In genomic region chr1:196607940-196608339, GRCh38 we compare ENCODE assay signal across 8 cellular contexts. TPM values are rescaled to one million over a fixed set of nuclear protein-coding genes. Genes with fewer than 3 reads are reported as not detected.
DNase-seq lines count a peak whose midpoint lies in the region; ATAC-seq, FAIRE-seq and TF ChIP-seq lines count a peak whose summit lies in the region.

No MANE protein-coding gene starts in this region.

- in situ Hi-C loops in ACHN (cut with HindIII; ENCODE audit: low pct_ligation_motif_present, low pct_unique_long_range_greater_than_20kb, low sequenced_read_pairs) (no loop called here), IMR-90 (cut with MboI; ENCODE audit: low sequenced_read_pairs) (no loop called here)

- peak overlapping the region; percentile 22; the same call in 1 of the 2 replicates for H3K18ac ChIP-seq in IMR-90 (ENCODE audit: low read depth, low read length)

- DNase-seq in ACHN (peak; percentile 43), IMR-90 (no peak), chondrocyte (ENCODE audit: low spot score) (no peak), mesothelial cell of epicardium (ENCODE audit: low spot score in 2 of 2, unreplicated experiment in 2 of 2) (no peak), GM19239 (ENCODE audit: insufficient read length, low spot score) (no peak), Karpas-422 (no peak), T1000 (lab: John Stamatoyannopoulos, UW) (no peak), SKM-1 (lab: John Stamatoyannopoulos, UW; ENCODE audit: unreplicated experiment) (no peak)

- H2AK5ac ChIP-seq in IMR-90 (ENCODE audit: low read depth, low read length): no peak overlapping the region

- POLR2A ChIA-PET in IMR-90 (lab: Charles Lee; ENCODE audit: unreplicated experiment): no interaction called here

- peak overlapping the region; percentile 54; the same call in 1 of the 2 replicates for H2BK120ac ChIP-seq in IMR-90 (ENCODE audit: low read depth, low read length)

- no peak for TF ChIP-seq POLR2A in IMR-90 (IDR thresholded peaks at IDR 0.05; ENCODE audit: low read depth, low read length)

- CTCF ChIA-PET in IMR-90 (lab: Yijun Ruan, JAX): no interaction called here

- H3K27me3 ChIP-seq in IMR-90 (ENCODE audit: control insufficient read depth, insufficient read depth, low read length) (no peaks in the 10 kb centered on the region), Karpas-422 (ENCODE audit: low read length) (no peaks in the 10 kb centered on the region)

- H3K27ac Mint-ChIP-seq in chondrocyte (ENCODE audit: unreplicated experiment) (peak overlapping the region; percentile 88), mesothelial cell of epicardium (peak overlapping the region; percentile 89)

- H3K4me3 ChIP-seq in IMR-90 (ENCODE audit: insufficient read depth, low read depth, low read length) (peak overlapping the region; percentile 53), Karpas-422 (ENCODE audit: low read length) (no peak overlapping the region)

- H2AFZ ChIP-seq in IMR-90 (replicated peaks; ENCODE audit: low read length, poor library complexity) (peak overlapping the region; percentile 94), Karpas-422 (ENCODE audit: low read length) (no peak overlapping the region)

- H3K9me2 ChIP-seq in Karpas-422 (replicated peaks; ENCODE audit: insufficient read depth, low read length): no peaks in the 10 kb centered on the region

- no peak for ATAC-seq in IMR-90 (ENCODE audit: low read depth)

- H3K4me1 ChIP-seq in IMR-90 (ENCODE audit: control insufficient read depth, insufficient read depth, low read length) (no peaks in the 10 kb centered on the region), Karpas-422 (ENCODE audit: low read length) (no peaks in the 10 kb centered on the region)

- FAIRE-seq in GM19239 (lab: Jason Lieb, UNC): no peak

- 0% methylated on average over 3 of the region's 7 CpGs; no CpG with 5 or more reads in 1 of the 2 experiments for WGBS in IMR-90 (ENCODE audit: extremely low coverage in 2 of 2, insufficient read length in 1 of 2), 2 experiments

- peaks cover 2% of the 10 kb centered on the region for H3K27me3 Mint-ChIP-seq in chondrocyte (ENCODE audit: low read depth)
- H3K27me3 Mint-ChIP-seq in mesothelial cell of epicardium (ENCODE audit: low read depth): no peaks in the 10 kb centered on the region

- intact Hi-C loops in IMR-90 (cut with micrococcal nuclease): loop anchor here (5.0 kb wide), 1 partner anchor 44 kb away; the partner anchor contains the start of gene CFH

- H3K4me1 Mint-ChIP-seq in chondrocyte (ENCODE audit: low read depth): peaks cover 31% of the 10 kb centered on the region
- peaks cover 32% of the 10 kb centered on the region for H3K4me1 Mint-ChIP-seq in mesothelial cell of epicardium

- TF ChIP-seq CTCF in IMR-90 (conservative IDR thresholded peaks at IDR 0.05; ENCODE audit: low read depth, low read length): no peak
- TF ChIP-seq CTCF in chondrocyte (IDR thresholded peaks at IDR 0.05): no peak
- TF ChIP-seq CTCF in mesothelial cell of epicardium (IDR thresholded peaks at IDR 0.05; ENCODE audit: unreplicated experiment): no peak

- H3K14ac ChIP-seq in IMR-90 (replicated peaks; ENCODE audit: low read depth, low read length): peak overlapping the region; percentile 88

- H3K9me1 ChIP-seq in IMR-90 (ENCODE audit: insufficient read depth, low read length): no peaks in the 10 kb centered on the region

- no peaks in the 10 kb centered on the region for H3K9me3 Mint-ChIP-seq in chondrocyte (ENCODE audit: low read depth)
- peaks cover 4% of the 10 kb centered on the region for H3K9me3 Mint-ChIP-seq in mesothelial cell of epicardium

- H3K4me3 Mint-ChIP-seq in chondrocyte (ENCODE audit: unreplicated experiment) (peak overlapping the region; percentile 96), mesothelial cell of epicardium (peak overlapping the region; percentile 83)

- H3K27ac ChIP-seq in IMR-90 (ENCODE audit: insufficient read depth, low read length) (peak overlapping the region; percentile 31; the same call in 1 of the 2 replicates), Karpas-422 (ENCODE audit: low read length) (no peak overlapping the region)

- H3K4ac ChIP-seq in IMR-90 (ENCODE audit: low read depth, low read length): peak overlapping the region; percentile 81

- peak overlapping the region; percentile 77 for H3K9ac ChIP-seq in IMR-90 (ENCODE audit: low read depth, low read length)
- H3K9ac ChIP-seq in Karpas-422 (ENCODE audit: low read length): no peak overlapping the region

- H4K20me1 ChIP-seq in IMR-90 (ENCODE audit: insufficient read depth, low read length): no peaks in the 10 kb centered on the region
- no peaks in the 10 kb centered on the region for H4K20me1 ChIP-seq in Karpas-422 (ENCODE audit: insufficient read depth, low read depth, low read length)

- no peak overlapping the region for H2BK15ac ChIP-seq in IMR-90 (ENCODE audit: low read depth, low read length)

- no TSS peak for BruUV-seq in IMR-90 (replicated peaks; lab: Mats Ljungman, UMichigan)

- peak overlapping the region; percentile 11; the same call in 1 of the 2 replicates for H4K5ac ChIP-seq in IMR-90 (ENCODE audit: low read depth, low read length)

- peak overlapping the region; percentile 5; the same call in 1 of the 2 replicates for H4K91ac ChIP-seq in IMR-90 (ENCODE audit: insufficient read depth, low read depth, low read length)

- H3K36me3 Mint-ChIP-seq in chondrocyte (ENCODE audit: low read depth): no peaks in the 10 kb centered on the region
- no peaks in the 10 kb centered on the region for H3K36me3 Mint-ChIP-seq in mesothelial cell of epicardium

- no peak overlapping the region for H2BK5ac ChIP-seq in IMR-90 (ENCODE audit: low read depth, low read length, poor library complexity, severe bottlenecking)

- no peaks in the 10 kb centered on the region for H3K9me3 ChIP-seq in IMR-90 (ENCODE audit: control insufficient read depth, insufficient read depth, low read length)
- no peaks in the 10 kb centered on the region; the same call in 1 of the 2 replicates for H3K9me3 ChIP-seq in Karpas-422 (ENCODE audit: low read length)

- H3K36me3 ChIP-seq in IMR-90 (ENCODE audit: control insufficient read depth, insufficient read depth, low read length): no peaks in the 10 kb centered on the region
- no peaks in the 10 kb centered on the region for H3K36me3 ChIP-seq in Karpas-422 (ENCODE audit: insufficient read depth, low read length)

- no peak overlapping the region for H2BK20ac ChIP-seq in IMR-90 (ENCODE audit: low read depth, low read length)

- no peaks in the 10 kb centered on the region for H3K79me2 ChIP-seq in Karpas-422 (ENCODE audit: low read length)

- peak overlapping the region in 1 of 2 experiments; percentile 57; a peak in 2 of 4 replicates for H4K8ac ChIP-seq in IMR-90 (ENCODE audit: low read depth in 2 of 2, low read length in 2 of 2)

- peak overlapping the region; percentile 52; the same call in 1 of the 2 replicates for H3K56ac ChIP-seq in IMR-90 (ENCODE audit: extremely low read depth, insufficient read depth, low read length)

- H3K23ac ChIP-seq in IMR-90 (ENCODE audit: low read depth, low read length): peak overlapping the region; percentile 67

- dilution Hi-C loops in IMR-90 (cut with HindIII; ENCODE audit: low sequenced_read_pairs, unreplicated experiment): no loop called here

- H3K79me1 ChIP-seq in IMR-90 (ENCODE audit: low read depth in 1 of 2, low read length in 2 of 2): no peaks in the 10 kb centered on the region

- H3K4me2 ChIP-seq in IMR-90 (ENCODE audit: low read depth, low read length): peak overlapping the region; percentile 78
- H3K4me2 ChIP-seq in Karpas-422 (ENCODE audit: low read depth, low read length, poor library complexity, severe bottlenecking): no peak overlapping the region

- no peak for TF ChIP-seq RAD21 in IMR-90 (IDR thresholded peaks at IDR 0.05; ENCODE audit: low read length)

- no peak overlapping the region for H2AK9ac ChIP-seq in IMR-90 (replicated peaks; ENCODE audit: low read depth, low read length, poor library complexity)

TF ChIP-seq in IMR-90, 13 proteins besides CTCF, POLR2A, EP300 and RAD21 (continues in another document):
- TF ChIP-seq MAFK (IDR thresholded peaks at IDR 0.05; ENCODE audit: low read depth, low read length) (no peak), FOS (IDR thresholded peaks at IDR 0.05; ENCODE audit: low read depth, low read length) (no peak), CHD1 (IDR thresholded peaks at IDR 0.05; ENCODE audit: low read depth, low read length) (no peak), MXI1 (IDR thresholded peaks at IDR 0.05; ENCODE audit: borderline replicate concordance, low read depth, low read length) (no peak), BHLHE40 (IDR thresholded peaks at IDR 0.05; ENCODE audit: low read depth, low read length) (no peak), RCOR1 (IDR thresholded peaks at IDR 0.05; ENCODE audit: insufficient replicate concordance, low read length) (no peak), MAZ (IDR thresholded peaks at IDR 0.05; ENCODE audit: borderline replicate concordance, low read depth, low read length) (no peak), RFX5 (IDR thresholded peaks at IDR 0.05; ENCODE audit: low read depth, low read length) (no peak), ELK1 (IDR thresholded peaks at IDR 0.05; ENCODE audit: borderline replicate concordance, low read depth, low read length) (no peak), SMC3 (IDR thresholded peaks at IDR 0.05; ENCODE audit: low read depth, low read length) (no peak), NFE2L2 (IDR thresholded peaks at IDR 0.05; ENCODE audit: low read depth, low read length) (no peak)

RNA-seq across cellular contexts. Expression of gene KCNT2, which starts 0.3 kb away (rescaled TPM):
- total RNA-seq in IMR-90 (2012; rRNA removed) (0.56 and 0.72 TPM in 2 replicates), chondrocyte (11.9 to 15.9 TPM (median 13.4 TPM) in 3 replicates), mesothelial cell of epicardium (25.6 to 26.4 TPM (median 26.0 TPM) in 3 replicates)
- polyA plus RNA-seq in IMR-90 (2012; rRNA removed): 0.17 and 0.22 TPM in 2 replicates
- polyA plus RNA-seq in IMR-90 (2012; cell fraction: cytosol; rRNA removed): 0.02 and 0.05 TPM in 2 replicates
- polyA plus RNA-seq in IMR-90 (2012; cell fraction: nucleus; rRNA removed; ENCODE audit: low replicate concordance): 0.10 and 1.3 TPM in 2 replicates
- total RNA-seq in Karpas-422 (2014; rRNA removed; shearing (Covaris generic); ENCODE audit: low replicate concordance): not detected in 2 replicates

RNA-seq across cellular contexts. Expression of gene CFH, which starts 43.9 kb away (rescaled TPM):
- total RNA-seq in IMR-90 (2012; rRNA removed) (6.3 and 12.8 TPM in 2 replicates), chondrocyte (21.3 to 95.0 TPM (median 24.0 TPM) in 3 replicates), mesothelial cell of epicardium (8.7 to 11.4 TPM (median 8.8 TPM) in 3 replicates)
- 9.8 and 12.1 TPM in 2 replicates for polyA plus RNA-seq in IMR-90 (2012; rRNA removed)
- 2.3 and 3.0 TPM in 2 replicates for polyA plus RNA-seq in IMR-90 (2012; cell fraction: cytosol; rRNA removed)
- polyA plus RNA-seq in IMR-90 (2012; cell fraction: nucleus; rRNA removed; ENCODE audit: low replicate concordance): 0.99 and 13.7 TPM in 2 replicates
- total RNA-seq in Karpas-422 (2014; rRNA removed; shearing (Covaris generic); ENCODE audit: low replicate concordance): not detected in 2 replicates
